15 cellular contexts compared by ENCODE assay signal in the genomic region with DNA sequence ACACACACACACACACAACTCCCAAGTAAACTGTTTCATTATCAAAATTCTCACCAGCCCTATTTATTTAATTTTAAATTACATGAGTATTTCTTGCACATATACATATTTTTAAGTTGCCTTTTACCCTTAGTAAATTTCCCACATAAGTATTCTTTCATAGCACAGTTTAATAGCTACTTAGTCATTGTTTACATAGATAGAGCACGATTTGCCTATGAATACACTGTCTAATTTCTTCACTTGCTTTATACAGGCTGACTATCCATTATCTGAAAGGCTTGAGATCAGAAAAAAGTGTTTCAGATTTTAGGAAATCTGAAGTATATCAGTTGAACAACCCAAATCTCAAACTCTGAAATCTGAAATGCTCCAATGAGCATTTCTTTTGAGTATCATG.
"Had no signal": no experiment of that assay in that cellular context is flagged by ENCODE, and none has a peak within 500 bp of the region (broad histone marks: within the 10 kb centered on the region; RNA-seq: fewer than 3 reads in every experiment).

No MANE protein-coding gene starts in this region.

- ATAC-seq: activated naive CD8-positive, alpha-beta T cell treated with anti-CD3 and anti-CD28 coated beads, Interleukin-2, amount 50 U/mL, for 24 hours; gastrocnemius medialis; left ventricle myocardium superior; WTC11 had no signal

- H3K4me3 ChIP-seq: gastrocnemius medialis, ovary, sigmoid colon, suprapubic skin had no signal

- H3K27me3 Mint-ChIP-seq: activated naive CD8-positive, alpha-beta T cell treated with anti-CD3 and anti-CD28 coated beads, Interleukin-2, amount 50 U/mL, for 24 hours; central memory CD8-positive, alpha-beta T cell; type B pancreatic cell had no signal

- DNase-seq: activated CD4-positive, alpha-beta T cell treated with anti-CD3 and anti-CD28 coated beads for 48 hours; activated naive CD4-positive, alpha-beta T cell treated with Interleukin-2 at 50 U/mL for 16 hours; activated naive CD8-positive, alpha-beta T cell treated with anti-CD3 and anti-CD28 coated beads, Interleukin-2, amount 50 U/mL, for 24 hours; gastrocnemius medialis; left ventricle myocardium superior; mesendoderm; ovary; sigmoid colon; stimulated activated CD4-positive, alpha-beta T cell treated with anti-CD3 and anti-CD28 coated beads, Interleukin-2, amount 100 ng/mL, for 48 hours; stimulated activated naive CD4-positive, alpha-beta T cell treated with Interleukin-2 at 50 U/mL for 16 hours had no signal

- H3K4me3 Mint-ChIP-seq: activated naive CD8-positive, alpha-beta T cell treated with anti-CD3 and anti-CD28 coated beads, Interleukin-2, amount 50 U/mL, for 24 hours; central memory CD8-positive, alpha-beta T cell; T-helper 1 cell treated with Interleukin-12 subunit alpha and Interleukin-12 subunit beta and Interleukin-4 antibody, amounts not matched to agents 30 μg/mL and 1 μg/mL, for 36 hours; type B pancreatic cell; WTC11 had no signal

- H3K9me3 Mint-ChIP-seq: activated naive CD8-positive, alpha-beta T cell treated with anti-CD3 and anti-CD28 coated beads, Interleukin-2, amount 50 U/mL, for 24 hours; central memory CD8-positive, alpha-beta T cell; T-helper 1 cell treated with Interleukin-12 subunit alpha and Interleukin-12 subunit beta and Interleukin-4 antibody, amounts not matched to agents 30 μg/mL and 1 μg/mL, for 36 hours; type B pancreatic cell; WTC11 had no signal

- H3K27ac Mint-ChIP-seq: activated naive CD8-positive, alpha-beta T cell treated with anti-CD3 and anti-CD28 coated beads, Interleukin-2, amount 50 U/mL, for 24 hours; T-helper 1 cell treated with Interleukin-12 subunit alpha and Interleukin-12 subunit beta and Interleukin-4 antibody, amounts not matched to agents 30 μg/mL and 1 μg/mL, for 36 hours; type B pancreatic cell; WTC11 had no signal
